Comparison of ENCODE assay signal across 2 cellular contexts in genomic region chr5:90590170-90590569, GRCh38.
TF ChIP-seq lines count a peak whose summit lies in the region.

No MANE protein-coding gene starts in this region.

TF ChIP-seq in HEK293, 187 proteins besides CTCF, POLR2A, EP300 and RAD21 (continued from another document):
- TF ChIP-seq ATF2 (tag by site-specific recombination; IDR thresholded peaks at IDR 0.05; ENCODE audit: low read depth) (peak; percentile 39; the same call in 1 of the 2 replicates), ZXDB (tag by site-specific recombination; IDR thresholded peaks at IDR 0.05) (no peak), KLF7 (tag by site-specific recombination; IDR thresholded peaks at IDR 0.05; ENCODE audit: borderline replicate concordance) (no peak), ZBTB21 (tag by site-specific recombination; IDR thresholded peaks at IDR 0.05) (0 out of 2 replicates have a peak, but pooled peaks have one; percentile 42), SALL2 (tag by site-specific recombination; IDR thresholded peaks at IDR 0.05; ENCODE audit: borderline replicate concordance) (no peak), WT1 (tag by site-specific recombination; IDR thresholded peaks at IDR 0.05) (no peak), ZNF629 (tag by site-specific recombination; IDR thresholded peaks at IDR 0.05) (peak; percentile 73)
TF ChIP-seq in HEK293: peak in this region for 3.

TF ChIP-seq in H1, 55 proteins besides CTCF, POLR2A, EP300 and RAD21 (continued from another document):
- no peak for TF ChIP-seq FOSL1 (IDR thresholded peaks at IDR 0.05; ENCODE audit: insufficient read depth, low read depth, low read length)
- no peak for TF ChIP-seq TEAD4 (IDR thresholded peaks at IDR 0.05; ENCODE audit: low read depth, low read length)
- no peak for TF ChIP-seq KDM1A (IDR thresholded peaks at IDR 0.05; ENCODE audit: borderline replicate concordance, low read length)
- no peak for TF ChIP-seq SRF (IDR thresholded peaks at IDR 0.05; ENCODE audit: low read depth, low read length)
- TF ChIP-seq TCF12 (IDR thresholded peaks at IDR 0.05; ENCODE audit: low read depth, low read length): no peak
- TF ChIP-seq NANOG (IDR thresholded peaks at IDR 0.05; ENCODE audit: insufficient read depth, low read depth, low read length, poor library complexity, severe bottlenecking): no peak
